In genomic region chr3:39255503-39256325, GRCh38 we compare ENCODE assay signal across 9 cellular contexts. TPM values are rescaled to one million over a fixed set of nuclear protein-coding genes. Genes with fewer than 3 reads are reported as not detected.
A peak's percentile ranks its signal among the peaks of the same experiment; 100 is the strongest.
DNase-seq lines count a peak whose midpoint lies in the region; ATAC-seq and TF ChIP-seq lines count a peak whose summit lies in the region.
"Had no signal": no experiment of that assay in that cellular context is flagged by ENCODE, and none has a peak within 500 bp of the region (broad histone marks: within the 10 kb centered on the region; RNA-seq: fewer than 3 reads in every experiment).

No MANE protein-coding gene starts in this region.

- no peak overlapping the region for H2AFZ ChIP-seq in mammary epithelial cell (ENCODE audit: low read depth, low read length)

- H3K27me3 Mint-ChIP-seq in MCF 10A (ENCODE audit: insufficient read depth, unreplicated experiment): peaks cover 59% of the 10 kb centered on the region

- TF ChIP-seq POLR2A in Peyer's patch (IDR thresholded peaks at IDR 0.05) (no peak), suprapubic skin (IDR thresholded peaks at IDR 0.05) (no peak)

- H4K20me1 ChIP-seq in mammary epithelial cell (ENCODE audit: insufficient read depth, low read length): no peaks in the 10 kb centered on the region

- no peaks in the 10 kb centered on the region for H3K36me3 Mint-ChIP-seq in MCF 10A (ENCODE audit: insufficient read depth, unreplicated experiment)

- H3K36me3 ChIP-seq in mammary epithelial cell (ENCODE audit: insufficient read depth, low read length): no peaks in the 10 kb centered on the region
- no peaks in the 10 kb centered on the region for H3K36me3 ChIP-seq in Peyer's patch
- H3K36me3 ChIP-seq in suprapubic skin: no peaks in the 10 kb centered on the region

- H3K4me2 ChIP-seq in mammary epithelial cell (ENCODE audit: insufficient read depth, low read depth, low read length): no peak overlapping the region

- intact Hi-C loops in mammary epithelial cell (cut with micrococcal nuclease): no loop called here
- intact Hi-C loops in MCF 10A (cut with micrococcal nuclease): no loop called here

- POLR2A ChIA-PET in MCF 10A (lab: Yijun Ruan, JAX): no interaction called here

- H3K27ac ChIP-seq in mammary epithelial cell (ENCODE audit: insufficient read depth, low read depth, low read length) (no peak overlapping the region), Peyer's patch (peak overlapping the region in 2 of 4 donors; percentile 64 to 77), suprapubic skin (no peak overlapping the region)

- in situ Hi-C loops in mammary epithelial cell (cut with MboI; ENCODE audit: low sequenced_read_pairs in 2 of 2): loop anchor here in 1 of 2 donors (25.0 kb wide), 1 partner anchor 143 kb away; the partner anchor contains the start of genes GORASP1 and TTC21A

- H3K27ac Mint-ChIP-seq in MCF 10A (ENCODE audit: low read depth, unreplicated experiment): no peak overlapping the region

- peaks cover 12% of the 10 kb centered on the region for H3K4me1 ChIP-seq in mammary epithelial cell (ENCODE audit: insufficient read depth, low read length)
- H3K4me1 ChIP-seq in Peyer's patch: peaks cover 0 to 9% (median 3%) of the 10 kb centered on the region in 4 donors
- H3K4me1 ChIP-seq in suprapubic skin: peaks cover 7% of the 10 kb centered on the region

- H3K4me1 Mint-ChIP-seq in MCF 10A (ENCODE audit: insufficient read depth, unreplicated experiment): peaks cover 11% of the 10 kb centered on the region

- dilution Hi-C loops in mammary epithelial cell (cut with HindIII; ENCODE audit: low sequenced_read_pairs): no loop called here

- H3K4me3 Mint-ChIP-seq in MCF 10A (ENCODE audit: unreplicated experiment): no peak overlapping the region

- H3K27me3 ChIP-seq in mammary epithelial cell (ENCODE audit: insufficient read depth, low read length) (peaks cover 5% of the 10 kb centered on the region), Peyer's patch (no peaks in the 10 kb centered on the region), suprapubic skin (no peaks in the 10 kb centered on the region)

- WGBS in mammary epithelial cell (ENCODE audit: low coverage, missing lambda C conversion rate): 51% methylated on average over 5 of the region's 5 CpGs
- WGBS in suprapubic skin: 50% methylated on average over 5 of the region's 5 CpGs

- ATAC-seq in HG02938 (IDR thresholded peaks at IDR 0.05; ENCODE audit: unreplicated experiment): peak; percentile 97

- CTCF ChIA-PET in mammary epithelial cell (lab: Charles Lee; ENCODE audit: low non-redundant PET): no interaction called here
- CTCF ChIA-PET in MCF 10A (lab: Yijun Ruan, JAX): interaction anchor here (0.6 to 1.6 kb wide), 5 partner anchors 37 to 158 kb away, joined by 3 to 9 read pairs (median 4); no protein-coding TSS in a partner anchor

- no peaks in the 10 kb centered on the region for H3K9me3 ChIP-seq in mammary epithelial cell (replicated peaks; ENCODE audit: insufficient read depth, low read length)
- H3K9me3 ChIP-seq in Peyer's patch: no peaks in the 10 kb centered on the region
- no peaks in the 10 kb centered on the region for H3K9me3 ChIP-seq in suprapubic skin

- TF ChIP-seq CTCF in mammary epithelial cell (conservative IDR thresholded peaks at IDR 0.05 in 1 of 2, IDR thresholded peaks at IDR 0.05 in 1 of 2; ENCODE audit: extremely low read depth in 1 of 2, insufficient read depth in 1 of 2, low read depth in 1 of 2, low read length in 2 of 2): no peak
- TF ChIP-seq CTCF in MCF 10A (IDR thresholded peaks at IDR 0.05; ENCODE audit: unreplicated experiment): no peak
- no peak for TF ChIP-seq CTCF in Peyer's patch (IDR thresholded peaks at IDR 0.05)
- TF ChIP-seq CTCF in suprapubic skin (IDR thresholded peaks at IDR 0.05): no peak

- no peaks in the 10 kb centered on the region for H3K79me2 ChIP-seq in mammary epithelial cell (ENCODE audit: insufficient read depth, low read length)

- peak; percentile 20 for DNase-seq in mammary epithelial cell
- no peak for DNase-seq in MCF 10A (ENCODE audit: unreplicated experiment)
- DNase-seq in Peyer's patch: peak in 2 of 3 donors; percentile 79 to 83
- DNase-seq in midbrain (lab: John Stamatoyannopoulos, UW): peak; percentile 37
- no peak for DNase-seq in suprapubic skin (ENCODE audit: low spot score in 2 of 2)
- DNase-seq in occipital lobe (lab: John Stamatoyannopoulos, UW): no peak
- DNase-seq in epidermal melanocyte (ENCODE audit: insufficient read length, low spot score): no peak
- DNase-seq: DND-41 had no signal

- no peak for TF ChIP-seq EP300 in suprapubic skin (IDR thresholded peaks at IDR 0.05)

- H3K4me3 ChIP-seq in mammary epithelial cell (replicated peaks in 1 of 3; ENCODE audit: insufficient read depth in 1 of 3, low read depth in 2 of 3, low read length in 3 of 3) (no peak overlapping the region), Peyer's patch (no peak overlapping the region), suprapubic skin (no peak overlapping the region)

- no peaks in the 10 kb centered on the region for H3K9me3 Mint-ChIP-seq in MCF 10A (ENCODE audit: unreplicated experiment)

- H3K9ac ChIP-seq in mammary epithelial cell (ENCODE audit: insufficient read depth, low read length): no peak overlapping the region

- BruUV-seq in mammary epithelial cell (replicated peaks; lab: Mats Ljungman, UMichigan) (no TSS peak), MCF 10A (replicated peaks; lab: Mats Ljungman, UMichigan) (no TSS peak)

RNA-seq across cellular contexts. Expression of gene CX3CR1, which starts 24.1 kb away (rescaled TPM):
- total RNA-seq in mammary epithelial cell: not detected
- polyA plus RNA-seq in mammary epithelial cell: not detected
- not detected for polyA minus RNA-seq in mammary epithelial cell
- not detected in 2 replicates for total RNA-seq in MCF 10A (2022)
- total RNA-seq in Peyer's patch: not detected
- 1 to 10 TPM in 2 of 4 donors, under 1 TPM in 2; 0.60 to 1.4 (median 1.1) TPM for total RNA-seq in suprapubic skin
- 11.4 TPM for total RNA-seq in occipital lobe

Comparison
In these comparisons a context has a peak if more than half of its experiments do, and no peak if none do; other contexts are left out.
1. DNase-seq: peak in mammary epithelial cell (single experiment), Peyer's patch (2 of 3) and midbrain (single experiment); none in MCF 10A (single experiment), suprapubic skin (0 of 2), occipital lobe (single experiment) and epidermal melanocyte (single experiment).